ENCODE assay signal across 34 cellular contexts in genomic region chr5:156400542-156400941, GRCh38.
"Had no signal": no experiment of that assay in that cellular context is flagged by ENCODE, and none has a peak within 500 bp of the region (broad histone marks: within the 10 kb centered on the region; RNA-seq: fewer than 3 reads in every experiment).

No MANE protein-coding gene starts in this region.

- H3K27me3 ChIP-seq: ascending aorta, brain microvascular endothelial cell, esophagus muscularis mucosa had no signal

- ATAC-seq: activated CD4-positive, CD25-positive, alpha-beta regulatory T cell treated with anti-CD3 and anti-CD28 coated beads, Interleukin-2, amount 50 U/mL, for 24 hours; activated CD8-positive, alpha-beta T cell treated with anti-CD3 and anti-CD28 coated beads for 36 hours; activated naive CD8-positive, alpha-beta T cell treated with anti-CD3 and anti-CD28 coated beads, Interleukin-2, amount 50 U/mL, for 24 hours; activated T-cell treated with anti-CD3 and anti-CD28 coated beads, Interleukin-2, amount 50 U/mL, for 4 hours; effector memory CD8-positive, alpha-beta T cell; T-helper 17 cell had no signal

- H3K27ac ChIP-seq: ascending aorta, brain microvascular endothelial cell, WERI-Rb-1 had no signal

- H3K4me3 Mint-ChIP-seq: activated B cell treated with CpG ODN at 0.5 μM for 24 hours; activated CD8-positive, alpha-beta T cell treated with anti-CD3 and anti-CD28 coated beads for 36 hours; activated naive CD4-positive, alpha-beta T cell treated with anti-CD3 and anti-CD28 coated beads for 36 hours; activated naive CD4-positive, alpha-beta T cell treated with anti-CD3 and anti-CD28 coated beads, Interleukin-2, amount 50 U/mL, for 24 hours; activated naive CD8-positive, alpha-beta T cell treated with anti-CD3 and anti-CD28 coated beads for 36 hours; activated naive CD8-positive, alpha-beta T cell treated with anti-CD3 and anti-CD28 coated beads, Interleukin-2, amount 50 U/mL, for 24 hours; activated T-cell treated with anti-CD3 and anti-CD28 coated beads, Interleukin-2, amount 50 U/mL, for 4 hours; activated T-helper 1 cell treated with anti-CD3 and anti-CD28 coated beads, Interleukin-12 subunit alpha, Interleukin-12 subunit beta, Interleukin-2, Interleukin-4 antibody, amounts not matched to agents 30 ng/mL and 10 ng/mL and 1 ng/mL, durations not matched to agents 14 hours and 24 hours and 36 hours; central memory CD8-positive, alpha-beta T cell; effector memory CD8-positive, alpha-beta T cell; T-helper 17 cell; T-helper 2 cell treated with Interferon-gamma antibody and Interleukin-4, amounts not matched to agents 5 μg/mL and 100 μg/mL, for 36 hours had no signal

- H3K4me1 Mint-ChIP-seq: activated naive CD4-positive, alpha-beta T cell treated with anti-CD3 and anti-CD28 coated beads, Interleukin-2, amount 50 U/mL, for 24 hours had no signal

- DNase-seq: activated B cell treated with CpG ODN at 0.5 μM for 24 hours; activated CD4-positive, alpha-beta T cell treated with anti-CD3 and anti-CD28 coated beads for 48 hours; activated CD4-positive, alpha-beta T cell treated with anti-CD3 and anti-CD28 coated beads, Interleukin-2, amount 50 U/mL, for 1 hour; activated CD4-positive, alpha-beta T cell treated with anti-CD3 and anti-CD28 coated beads, Interleukin-2, amount 50 U/mL, for 48 hours; activated CD8-positive, alpha-beta memory T cell treated with anti-CD3 and anti-CD28 coated beads for 24 hours; activated CD8-positive, alpha-beta T cell treated with anti-CD3 and anti-CD28 coated beads for 36 hours; activated effector memory CD4-positive, alpha-beta T cell treated with anti-CD3 and anti-CD28 coated beads, Interleukin-2, amount 50 U/mL, for 16 hours; activated naive CD4-positive, alpha-beta T cell treated with anti-CD3 and anti-CD28 coated beads for 36 hours; activated naive CD8-positive, alpha-beta T cell treated with anti-CD3 and anti-CD28 coated beads for 36 hours; activated naive CD8-positive, alpha-beta T cell treated with anti-CD3 and anti-CD28 coated beads, Interleukin-2, amount 50 U/mL, for 24 hours; activated T-cell treated with anti-CD3 and anti-CD28 coated beads, Interleukin-2, amount 50 U/mL, for 4 hours; brain microvascular endothelial cell; cortex of kidney; dermis blood vessel endothelial cell; effector CD4-positive, alpha-beta T cell; effector memory CD8-positive, alpha-beta T cell; erythroblast; foreskin fibroblast; head of caudate nucleus; T-helper 1 cell; T-helper 17 cell; T1000; WERI-Rb-1 had no signal

- H3K36me3 ChIP-seq: ascending aorta, brain microvascular endothelial cell, esophagus muscularis mucosa, WERI-Rb-1 had no signal

- H3K27ac Mint-ChIP-seq: activated B cell treated with CpG ODN at 0.5 μM for 24 hours; activated CD8-positive, alpha-beta T cell treated with anti-CD3 and anti-CD28 coated beads for 36 hours; activated naive CD4-positive, alpha-beta T cell treated with anti-CD3 and anti-CD28 coated beads for 36 hours; activated naive CD4-positive, alpha-beta T cell treated with anti-CD3 and anti-CD28 coated beads, Interleukin-2, amount 50 U/mL, for 24 hours; activated naive CD8-positive, alpha-beta T cell treated with anti-CD3 and anti-CD28 coated beads for 36 hours; activated naive CD8-positive, alpha-beta T cell treated with anti-CD3 and anti-CD28 coated beads, Interleukin-2, amount 50 U/mL, for 24 hours; activated T-helper 1 cell treated with anti-CD3 and anti-CD28 coated beads, Interleukin-12 subunit alpha, Interleukin-12 subunit beta, Interleukin-2, Interleukin-4 antibody, amounts not matched to agents 30 ng/mL and 10 ng/mL and 1 ng/mL, durations not matched to agents 14 hours and 24 hours and 36 hours; activated T-helper 2 cell treated with anti-CD3 and anti-CD28 coated beads, Interferon-gamma antibody, Interleukin-2, Interleukin-4, amounts not matched to agents 10 μg/mL and 5 μg/mL and 100 μg/mL, durations not matched to agents 14 hours and 24 hours and 36 hours; effector memory CD8-positive, alpha-beta T cell; T-helper 17 cell; T-helper 2 cell treated with Interferon-gamma antibody and Interleukin-4, amounts not matched to agents 5 μg/mL and 100 μg/mL, for 36 hours had no signal

- H3K27me3 Mint-ChIP-seq: activated B cell treated with CpG ODN at 0.5 μM for 24 hours; central memory CD8-positive, alpha-beta T cell had no signal

- H3K4me3 ChIP-seq: ascending aorta, esophagus muscularis mucosa had no signal

- FAIRE-seq: bronchial epithelial cell, colon, frontal cortex had no signal

- H3K9me3 Mint-ChIP-seq: activated B cell treated with CpG ODN at 0.5 μM for 24 hours; activated CD8-positive, alpha-beta T cell treated with anti-CD3 and anti-CD28 coated beads for 36 hours; activated naive CD4-positive, alpha-beta T cell treated with anti-CD3 and anti-CD28 coated beads for 36 hours; activated naive CD4-positive, alpha-beta T cell treated with anti-CD3 and anti-CD28 coated beads, Interleukin-2, amount 50 U/mL, for 24 hours; activated naive CD8-positive, alpha-beta T cell treated with anti-CD3 and anti-CD28 coated beads for 36 hours; activated naive CD8-positive, alpha-beta T cell treated with anti-CD3 and anti-CD28 coated beads, Interleukin-2, amount 50 U/mL, for 24 hours; activated T-cell treated with anti-CD3 and anti-CD28 coated beads, Interleukin-2, amount 50 U/mL, for 4 hours; activated T-helper 1 cell treated with anti-CD3 and anti-CD28 coated beads, Interleukin-12 subunit alpha, Interleukin-12 subunit beta, Interleukin-2, Interleukin-4 antibody, amounts not matched to agents 30 ng/mL and 10 ng/mL and 1 ng/mL, durations not matched to agents 14 hours and 24 hours and 36 hours; activated T-helper 2 cell treated with anti-CD3 and anti-CD28 coated beads, Interferon-gamma antibody, Interleukin-2, Interleukin-4, amounts not matched to agents 10 μg/mL and 5 μg/mL and 100 μg/mL, durations not matched to agents 14 hours and 24 hours and 36 hours; central memory CD8-positive, alpha-beta T cell; effector memory CD8-positive, alpha-beta T cell; T-helper 2 cell treated with Interferon-gamma antibody and Interleukin-4, amounts not matched to agents 5 μg/mL and 100 μg/mL, for 36 hours had no signal

- H3K36me3 Mint-ChIP-seq: activated naive CD4-positive, alpha-beta T cell treated with anti-CD3 and anti-CD28 coated beads, Interleukin-2, amount 50 U/mL, for 24 hours; activated naive CD8-positive, alpha-beta T cell treated with anti-CD3 and anti-CD28 coated beads for 36 hours had no signal

- H3K9me3 ChIP-seq: ascending aorta, esophagus muscularis mucosa had no signal
